Comparison of ENCODE assay signal across 16 cellular contexts in the genomic region with DNA sequence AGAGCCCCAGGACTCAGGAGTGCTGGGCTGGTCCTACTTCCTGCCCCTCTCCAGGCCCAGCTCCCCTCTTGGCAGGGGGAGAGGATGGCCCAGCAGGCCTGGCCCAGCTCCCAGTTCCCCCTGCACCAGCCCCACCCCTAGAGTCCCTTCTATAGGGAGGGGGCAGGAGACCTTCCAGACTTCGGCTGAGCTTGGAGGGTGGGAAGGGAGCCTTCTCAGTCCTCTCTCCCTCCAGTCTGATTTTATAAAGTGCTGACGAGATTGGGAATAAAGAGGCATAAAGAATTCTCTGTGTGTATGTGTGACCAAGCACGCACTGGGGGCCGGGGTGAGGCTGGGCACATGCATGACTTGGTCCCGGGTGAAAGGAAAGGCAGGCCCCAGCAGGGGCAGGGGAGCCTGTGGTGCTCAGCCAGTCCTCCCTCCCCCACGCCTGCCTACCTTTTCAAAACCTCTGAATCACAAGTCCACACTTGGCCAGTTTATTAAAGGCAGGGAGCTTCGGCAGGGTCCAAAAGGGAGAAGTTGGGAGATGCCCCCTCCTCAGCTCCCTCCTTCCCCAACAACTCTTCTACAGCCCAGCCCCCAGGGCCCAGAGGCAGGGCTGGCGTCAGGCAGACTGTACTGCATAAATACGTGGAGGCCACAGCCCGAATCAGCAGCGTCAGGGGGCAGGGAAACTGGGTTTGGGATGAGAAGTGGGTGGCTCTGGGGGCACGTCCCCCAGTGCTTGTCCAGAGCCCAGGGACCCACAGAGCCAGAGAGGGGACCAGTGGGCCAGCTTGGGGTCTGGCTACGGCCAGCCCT. TPM values are rescaled to one million over a fixed set of nuclear protein-coding genes. Genes with fewer than 3 reads are reported as not detected.
A peak's percentile ranks its signal among the peaks of the same experiment; 100 is the strongest.
DNase-seq lines count a peak whose midpoint lies in the region; ATAC-seq lines count a peak whose summit lies in the region.
"Had no signal": no experiment of that assay in that cellular context is flagged by ENCODE, and none has a peak within 500 bp of the region (broad histone marks: within the 10 kb centered on the region; RNA-seq: fewer than 3 reads in every experiment).

No MANE protein-coding gene starts in this region.

- DNase-seq in NCI-H446 (lab: John Stamatoyannopoulos, UW) = peak; percentile 51 to 74
- peak; percentile 81 for DNase-seq in astrocyte of the hippocampus (ENCODE audit: low read depth, low spot score)
- DNase-seq in iris pigment epithelial cell (ENCODE audit: low read depth) = peak; percentile 31
- no peak for DNase-seq in NOMO-1 treated with DMSO at 0.1 percent for 48 hours (lab: John Stamatoyannopoulos, UW; ENCODE audit: unreplicated experiment)
- DNase-seq in left colon = no peak
- DNase-seq in NCI-H2081 treated with DMSO at 0.1 percent for 48 hours (lab: John Stamatoyannopoulos, UW) = no peak
- DNase-seq: amniotic stem cell; DMS79 treated with DMSO at 0.1 percent for 48 hours; NCI-H774; sigmoid colon; stimulated activated CD4-positive, alpha-beta T cell treated with anti-CD3 and anti-CD28 coated beads, Interleukin-2, amount 100 ng/mL, for 48 hours; T-helper 1 cell had no signal

- intact Hi-C loops in left colon (cut with DNase I, micrococcal nuclease) = loop anchor here in 1 of 2 donors (10.0 kb wide), 1 partner anchor 134 kb away; no protein-coding TSS in a partner anchor

- peak overlapping the region; percentile 57 for H3K27ac ChIP-seq in temporal lobe (ENCODE audit: low read depth, low read length)
- H3K27ac ChIP-seq: sigmoid colon, testis had no signal

- no peak for ATAC-seq in left colon

RNA-seq across cellular contexts. Expression of gene CHPF, which starts 4.9 kb away (rescaled TPM):
- total RNA-seq in temporal lobe (32.5 TPM), left colon (10 to 100 TPM; 27.8 to 37.2 TPM)

RNA-seq across cellular contexts. Expression of gene TMEM198, which starts 5.1 kb away (rescaled TPM):
- total RNA-seq in temporal lobe (11.1 TPM), left colon (1 to 10 TPM; 1.4 to 1.6 TPM)
- total RNA-seq: endothelial cell of umbilical vein had no signal

RNA-seq across cellular contexts. Expression of gene ASIC4, which starts 24.4 kb away (rescaled TPM):
- total RNA-seq in temporal lobe (3.4 TPM), left colon (not detected)
- total RNA-seq: endothelial cell of umbilical vein, glomerular endothelial cell had no signal

RNA-seq across cellular contexts. Expression of gene OBSL1, which starts 32.6 kb away (rescaled TPM):
- total RNA-seq in temporal lobe (48.4 TPM), left colon (10 to 100 TPM; 11.0 to 11.9 TPM)

RNA-seq across cellular contexts. Expression of gene INHA, which starts 33.4 kb away (rescaled TPM):
- total RNA-seq in temporal lobe (not detected), left colon (not detected)
- total RNA-seq: endothelial cell of umbilical vein, glomerular endothelial cell had no signal

Comparison
In these comparisons a context has a peak if more than half of its experiments do, and no peak if none do; other contexts are left out.
1. DNase-seq: peak in NCI-H446 (2 of 2), astrocyte of the hippocampus (single experiment) and iris pigment epithelial cell (single experiment); none in NOMO-1 treated with DMSO at 0.1 percent for 48 hours (single experiment), left colon (0 of 2) and NCI-H2081 treated with DMSO at 0.1 percent for 48 hours (single experiment).